ENCODE assay signal across 1 cellular context in genomic region chr20:47748851-47749250, GRCh38.
TF ChIP-seq lines count a peak whose summit lies in the region.

No MANE protein-coding gene starts in this region.

TF ChIP-seq in HepG2, 621 proteins besides CTCF, POLR2A, EP300 and RAD21 (continued from another document):
- TF ChIP-seq ZNF513 (CRISPR knock-in tag; conservative IDR thresholded peaks at IDR 0.05): no peak
- TF ChIP-seq PAWR (CRISPR knock-in tag; IDR thresholded peaks at IDR 0.05; ENCODE audit: borderline replicate concordance): no peak
- no peak for TF ChIP-seq TBL1XR1 (IDR thresholded peaks at IDR 0.05; ENCODE audit: borderline replicate concordance, low read length, partially characterized antibody)
- no peak for TF ChIP-seq KDM4B (CRISPR knock-in tag; IDR thresholded peaks at IDR 0.05)
- TF ChIP-seq DBP (CRISPR knock-in tag; IDR thresholded peaks at IDR 0.05; ENCODE audit: not compliant biosample characterization): no peak
- TF ChIP-seq JDP2 (CRISPR knock-in tag; IDR thresholded peaks at IDR 0.05; ENCODE audit: borderline replicate concordance): no peak
- no peak for TF ChIP-seq ZBTB4 (CRISPR knock-in tag; IDR thresholded peaks at IDR 0.05; ENCODE audit: borderline replicate concordance)
- TF ChIP-seq ATF3 (CRISPR knock-in tag; IDR thresholded peaks at IDR 0.05): no peak
- TF ChIP-seq ZFP91 (CRISPR knock-in tag; IDR thresholded peaks at IDR 0.05; ENCODE audit: borderline replicate concordance): no peak
- TF ChIP-seq ARNT (IDR thresholded peaks at IDR 0.05): no peak
- no peak for TF ChIP-seq ZBTB14 (CRISPR knock-in tag; IDR thresholded peaks at IDR 0.05)
- no peak for TF ChIP-seq HDAC1 (CRISPR knock-in tag; IDR thresholded peaks at IDR 0.05)
- TF ChIP-seq PRDM4 (CRISPR knock-in tag; IDR thresholded peaks at IDR 0.05; ENCODE audit: borderline replicate concordance): no peak
- no peak for TF ChIP-seq MLX (CRISPR knock-in tag; IDR thresholded peaks at IDR 0.05)
- TF ChIP-seq ZBTB26 (CRISPR knock-in tag; IDR thresholded peaks at IDR 0.05; ENCODE audit: borderline replicate concordance): no peak
- TF ChIP-seq HMGXB3 (CRISPR knock-in tag; IDR thresholded peaks at IDR 0.05; ENCODE audit: borderline replicate concordance): no peak
TF ChIP-seq in HepG2: peak in this region for 0.
